Comparison of ENCODE assay signal across 26 cellular contexts in genomic region chr5:54103871-54104270, GRCh38.
"Had no signal": no experiment of that assay in that cellular context is flagged by ENCODE, and none has a peak within 500 bp of the region (broad histone marks: within the 10 kb centered on the region; RNA-seq: fewer than 3 reads in every experiment).

No MANE protein-coding gene starts in this region.

- H3K27me3 Mint-ChIP-seq: activated naive CD8-positive, alpha-beta T cell treated with anti-CD3 and anti-CD28 coated beads for 36 hours; central memory CD8-positive, alpha-beta T cell; naive thymus-derived CD8-positive, alpha-beta T cell had no signal

- DNase-seq: activated CD4-positive, alpha-beta T cell treated with anti-CD3 and anti-CD28 coated beads for 1 hour; activated CD4-positive, alpha-beta T cell treated with anti-CD3 and anti-CD28 coated beads, Interleukin-2, amount 50 U/mL, for 1 hour; activated naive CD4-positive, alpha-beta T cell treated with Interleukin-2 at 50 U/mL for 16 hours; activated naive CD8-positive, alpha-beta T cell treated with anti-CD3 and anti-CD28 coated beads for 36 hours; activated T-cell treated with anti-CD3 and anti-CD28 coated beads, Interleukin-2, amount 50 U/mL, for 48 hours; amniotic stem cell; effector memory CD4-positive, alpha-beta T cell; gastrocnemius medialis; hippocampal formation; left ventricle myocardium superior; mammary epithelial cell; naive thymus-derived CD8-positive, alpha-beta T cell; ovary; stimulated activated CD4-positive, alpha-beta T cell treated with anti-CD3 and anti-CD28 coated beads, Interleukin-4, amount 100 ng/mL, for 24 hours; stimulated activated naive CD8-positive, alpha-beta T cell treated with anti-CD3 and anti-CD28 coated beads, Interleukin-15, Interleukin-2, amounts not matched to agents 100 U/mL and 50 U/mL, for 24 hours; upper lobe of left lung had no signal

- H3K36me3 ChIP-seq: breast epithelium, gastrocnemius medialis, neutrophil, ovary, prostate gland, right atrium auricular region, upper lobe of left lung had no signal

- H3K27me3 ChIP-seq: breast epithelium, gastrocnemius medialis, neutrophil, ovary, right atrium auricular region, upper lobe of left lung had no signal

- FAIRE-seq: colon, endothelial cell of umbilical vein had no signal

- H3K27ac Mint-ChIP-seq: activated naive CD8-positive, alpha-beta T cell treated with anti-CD3 and anti-CD28 coated beads for 36 hours; mesothelial cell of epicardium; naive thymus-derived CD8-positive, alpha-beta T cell had no signal

- ATAC-seq: esophagus mucosa; gastrocnemius medialis; left ventricle myocardium superior; naive thymus-derived CD8-positive, alpha-beta T cell; stimulated activated naive CD8-positive, alpha-beta T cell treated with anti-CD3 and anti-CD28 coated beads, Interleukin-15, Interleukin-2, amounts not matched to agents 100 U/mL and 50 U/mL, for 24 hours had no signal

- H3K4me3 Mint-ChIP-seq: activated naive CD8-positive, alpha-beta T cell treated with anti-CD3 and anti-CD28 coated beads for 36 hours; central memory CD8-positive, alpha-beta T cell; mesothelial cell of epicardium; naive thymus-derived CD8-positive, alpha-beta T cell had no signal

- H3K9me3 Mint-ChIP-seq: activated naive CD8-positive, alpha-beta T cell treated with anti-CD3 and anti-CD28 coated beads for 36 hours; central memory CD8-positive, alpha-beta T cell; mesothelial cell of epicardium had no signal

- H3K4me1 ChIP-seq: breast epithelium, gastrocnemius medialis, prostate gland, right atrium auricular region, upper lobe of left lung had no signal

- H3K4me3 ChIP-seq: breast epithelium, gastrocnemius medialis, ovary, prostate gland, right atrium auricular region, upper lobe of left lung had no signal

- H3K36me3 Mint-ChIP-seq: mesothelial cell of epicardium had no signal

- H3K9me3 ChIP-seq: breast epithelium, gastrocnemius medialis, neutrophil, ovary, prostate gland, right atrium auricular region, upper lobe of left lung had no signal

- H3K27ac ChIP-seq: breast epithelium, gastrocnemius medialis, neutrophil, ovary, prostate gland, right atrium auricular region, upper lobe of left lung, VCaP had no signal

- H3K4me1 Mint-ChIP-seq: mesothelial cell of epicardium had no signal
